2 cellular contexts compared by ENCODE assay signal in the genomic region with DNA sequence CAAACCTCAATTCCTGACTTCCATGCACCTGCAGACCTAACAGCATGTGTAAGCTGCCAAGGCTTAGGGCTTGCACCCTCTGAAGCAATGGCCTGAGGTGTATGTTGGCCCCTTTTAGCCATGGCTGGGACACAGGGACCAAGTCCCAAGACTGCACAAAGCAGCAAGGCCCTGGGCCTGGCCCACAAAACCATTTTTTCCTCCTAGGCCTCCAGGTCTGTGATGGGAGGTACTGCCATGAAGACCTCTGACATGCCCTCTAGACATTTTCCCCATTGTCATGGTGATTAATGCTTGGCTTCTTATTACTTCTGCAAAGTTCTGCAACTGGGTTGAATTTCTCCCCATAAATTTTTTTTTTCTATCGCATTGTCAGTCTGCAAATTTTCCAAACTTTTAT. TPM values are rescaled to one million over a fixed set of nuclear protein-coding genes. Genes with fewer than 3 reads are reported as not detected.
"Had no signal": no experiment of that assay in that cellular context is flagged by ENCODE, and none has a peak within 500 bp of the region (broad histone marks: within the 10 kb centered on the region; RNA-seq: fewer than 3 reads in every experiment).

No MANE protein-coding gene starts in this region.

RNA-seq across cellular contexts. Expression of a gene that starts 55.9 kb away (rescaled TPM):
- total RNA-seq: progenitor cell of endocrine pancreas had no signal
- polyA plus RNA-seq: neural cell had no signal
